In the genomic region with DNA sequence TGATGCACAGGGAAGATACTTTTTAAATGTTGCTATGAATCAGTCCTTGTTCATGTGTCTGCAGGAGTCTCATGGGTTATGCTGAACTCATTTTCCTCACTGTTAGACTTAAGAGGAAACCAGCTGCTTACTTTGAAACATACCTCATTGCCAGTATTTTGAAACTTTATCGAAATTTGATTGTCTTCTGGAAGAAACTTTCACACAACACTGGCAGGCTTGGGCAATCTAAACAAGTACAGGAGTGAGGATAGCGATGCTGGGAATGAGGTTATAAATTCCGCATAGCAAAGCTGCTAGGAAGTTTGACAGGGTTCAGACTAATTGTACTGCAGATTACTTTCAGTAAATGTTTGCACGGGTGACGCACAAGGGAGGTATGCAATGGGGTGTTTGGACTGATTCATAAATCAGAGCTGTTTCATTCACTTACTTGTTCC, we compare ENCODE assay signal across 1 cellular context.
TF ChIP-seq lines count a peak whose summit lies in the region.

No MANE protein-coding gene starts in this region.

TF ChIP-seq in A549, 52 proteins besides CTCF, POLR2A, EP300 and RAD21 (continued from another document):
- TF ChIP-seq, protein P1, sequence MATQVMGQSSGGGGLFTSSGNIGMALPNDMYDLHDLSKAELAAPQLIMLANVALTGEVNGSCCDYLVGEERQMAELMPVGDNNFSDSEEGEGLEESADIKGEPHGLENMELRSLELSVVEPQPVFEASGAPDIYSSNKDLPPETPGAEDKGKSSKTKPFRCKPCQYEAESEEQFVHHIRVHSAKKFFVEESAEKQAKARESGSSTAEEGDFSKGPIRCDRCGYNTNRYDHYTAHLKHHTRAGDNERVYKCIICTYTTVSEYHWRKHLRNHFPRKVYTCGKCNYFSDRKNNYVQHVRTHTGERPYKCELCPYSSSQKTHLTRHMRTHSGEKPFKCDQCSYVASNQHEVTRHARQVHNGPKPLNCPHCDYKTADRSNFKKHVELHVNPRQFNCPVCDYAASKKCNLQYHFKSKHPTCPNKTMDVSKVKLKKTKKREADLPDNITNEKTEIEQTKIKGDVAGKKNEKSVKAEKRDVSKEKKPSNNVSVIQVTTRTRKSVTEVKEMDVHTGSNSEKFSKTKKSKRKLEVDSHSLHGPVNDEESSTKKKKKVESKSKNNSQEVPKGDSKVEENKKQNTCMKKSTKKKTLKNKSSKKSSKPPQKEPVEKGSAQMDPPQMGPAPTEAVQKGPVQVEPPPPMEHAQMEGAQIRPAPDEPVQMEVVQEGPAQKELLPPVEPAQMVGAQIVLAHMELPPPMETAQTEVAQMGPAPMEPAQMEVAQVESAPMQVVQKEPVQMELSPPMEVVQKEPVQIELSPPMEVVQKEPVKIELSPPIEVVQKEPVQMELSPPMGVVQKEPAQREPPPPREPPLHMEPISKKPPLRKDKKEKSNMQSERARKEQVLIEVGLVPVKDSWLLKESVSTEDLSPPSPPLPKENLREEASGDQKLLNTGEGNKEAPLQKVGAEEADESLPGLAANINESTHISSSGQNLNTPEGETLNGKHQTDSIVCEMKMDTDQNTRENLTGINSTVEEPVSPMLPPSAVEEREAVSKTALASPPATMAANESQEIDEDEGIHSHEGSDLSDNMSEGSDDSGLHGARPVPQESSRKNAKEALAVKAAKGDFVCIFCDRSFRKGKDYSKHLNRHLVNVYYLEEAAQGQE (IDR thresholded peaks at IDR 0.05), result no peak
- TF ChIP-seq HEYL (CRISPR knock-in tag; IDR thresholded peaks at IDR 0.05) (no peak), ESRRA (IDR thresholded peaks at IDR 0.05; ENCODE audit: borderline replicate concordance, low read length) (no peak), GATA3 (IDR thresholded peaks at IDR 0.05; ENCODE audit: borderline replicate concordance) (peak; percentile 70), BHLHE40 (IDR thresholded peaks at IDR 0.05; ENCODE audit: low read depth, low read length) (no peak), CHD2 (IDR thresholded peaks at IDR 0.05; ENCODE audit: low read length, partially characterized antibody) (no peak), MAFK (IDR thresholded peaks at IDR 0.05; ENCODE audit: partially characterized antibody) (no peak), CEBPB (IDR thresholded peaks at IDR 0.05) (peak in 1 of 2 experiments; percentile 62; a peak in 2 of 4 replicates)
